In the genomic region with DNA sequence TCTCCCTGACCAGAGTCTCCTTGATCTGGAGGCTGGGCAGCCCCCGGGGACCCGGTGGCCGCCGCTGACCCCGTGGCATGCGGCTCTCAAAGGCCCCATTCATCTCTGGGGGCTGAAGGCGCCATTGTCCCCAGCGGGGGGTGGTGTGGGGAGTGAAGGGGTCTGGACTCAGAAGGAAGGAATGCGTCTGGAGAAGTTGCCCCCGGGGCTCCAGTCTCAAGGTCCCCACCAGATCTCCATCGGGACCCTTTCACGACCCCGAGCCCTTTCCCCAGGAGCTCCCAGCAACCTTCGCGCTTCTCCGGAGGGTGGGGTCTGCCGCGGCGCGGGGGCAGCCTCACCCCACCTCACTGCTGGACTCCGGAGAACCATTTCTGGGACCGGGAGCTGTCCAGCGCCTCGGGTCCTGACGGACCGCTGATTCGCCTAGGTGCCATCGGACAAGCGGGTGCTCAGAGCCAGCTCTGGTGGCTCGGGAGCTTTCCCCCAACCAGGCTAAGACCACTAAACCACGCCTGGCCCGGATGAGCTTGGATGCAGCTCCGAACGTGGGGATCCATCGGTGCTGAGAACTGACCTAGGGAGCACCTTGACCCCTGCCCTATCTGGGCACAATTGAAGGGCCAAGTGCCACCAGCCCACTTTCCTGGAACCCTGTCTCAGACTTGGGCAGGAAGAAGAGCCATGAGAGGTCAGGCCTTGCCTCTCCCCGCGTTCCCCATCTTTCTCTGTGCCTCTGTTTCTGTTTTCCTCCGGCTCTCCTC, we compare ENCODE assay signal across 9 cellular contexts. TPM values are rescaled to one million over a fixed set of nuclear protein-coding genes. Genes with fewer than 3 reads are reported as not detected.
DNase-seq lines count a peak whose midpoint lies in the region; ATAC-seq and TF ChIP-seq lines count a peak whose summit lies in the region.
"Had no signal": no experiment of that assay in that cellular context is flagged by ENCODE, and none has a peak within 500 bp of the region (broad histone marks: within the 10 kb centered on the region; RNA-seq: fewer than 3 reads in every experiment).

No MANE protein-coding gene starts in this region.

- no peaks in the 10 kb centered on the region for H3K4me1 ChIP-seq in foreskin keratinocyte
- H3K4me1 ChIP-seq in neuron (ENCODE audit: insufficient read depth, low read length), result peaks cover 64% of the 10 kb centered on the region

- H3K27ac Mint-ChIP-seq in T-helper 2 cell treated with Interferon-gamma antibody and Interleukin-4, amounts not matched to agents 5 μg/mL and 100 μg/mL, for 36 hours, result no peak overlapping the region

- DNase-seq in GM03348 (ENCODE audit: low spot score) (peak; percentile 71), foreskin keratinocyte (no peak), sciatic nerve (ENCODE audit: low spot score) (no peak)
- DNase-seq in T-helper 2 cell treated with Interferon-gamma antibody and Interleukin-4, amounts not matched to agents 5 μg/mL and 100 μg/mL, for 36 hours (ENCODE audit: low spot score), result peak; percentile 16

- H3K27ac ChIP-seq in foreskin keratinocyte, result no peak overlapping the region
- H3K27ac ChIP-seq: SJSA1 had no signal

- H3K4me1 Mint-ChIP-seq in T-helper 2 cell treated with Interferon-gamma antibody and Interleukin-4, amounts not matched to agents 5 μg/mL and 100 μg/mL, for 36 hours (ENCODE audit: low read depth), result peaks cover 13% of the 10 kb centered on the region

- H3K9me3 ChIP-seq in neuron (ENCODE audit: low read length), result no peaks in the 10 kb centered on the region
- H3K9me3 ChIP-seq: SJSA1 had no signal

- no peak for TF ChIP-seq POLR2A in GM18505 (IDR thresholded peaks at IDR 0.05; ENCODE audit: borderline replicate concordance, extremely low read depth, insufficient read depth, insufficient read length)

- ATAC-seq in foreskin keratinocyte (peak; percentile 24), GM18505 (IDR thresholded peaks at IDR 0.05; ENCODE audit: unreplicated experiment) (no peak), GM21529 (IDR thresholded peaks at IDR 0.05; ENCODE audit: unreplicated experiment) (no peak), sciatic nerve (no peak), GM18519 (IDR thresholded peaks at IDR 0.05; ENCODE audit: low FRiP score, unreplicated experiment) (no peak)

- peaks cover 2% of the 10 kb centered on the region for H3K36me3 Mint-ChIP-seq in T-helper 2 cell treated with Interferon-gamma antibody and Interleukin-4, amounts not matched to agents 5 μg/mL and 100 μg/mL, for 36 hours (ENCODE audit: low read depth)

- intact Hi-C loops in sciatic nerve (cut with DNase I), result no loop called here

- H3K4me3 ChIP-seq in neuron (ENCODE audit: low read length), result peak overlapping the region; percentile 51
- H3K4me3 ChIP-seq: SJSA1 had no signal

- TF ChIP-seq CTCF in foreskin keratinocyte (conservative IDR thresholded peaks at IDR 0.05), result no peak

- no peaks in the 10 kb centered on the region for H3K9me3 Mint-ChIP-seq in T-helper 2 cell treated with Interferon-gamma antibody and Interleukin-4, amounts not matched to agents 5 μg/mL and 100 μg/mL, for 36 hours

- peak overlapping the region; percentile 11 for H2AFZ ChIP-seq in neuron (ENCODE audit: low read depth, low read length)

- no peaks in the 10 kb centered on the region for H3K36me3 ChIP-seq in neuron (ENCODE audit: insufficient read depth, low read length)
- H3K36me3 ChIP-seq: SJSA1 had no signal

- no peak overlapping the region for H3K4me3 Mint-ChIP-seq in T-helper 2 cell treated with Interferon-gamma antibody and Interleukin-4, amounts not matched to agents 5 μg/mL and 100 μg/mL, for 36 hours

- peaks cover 69% of the 10 kb centered on the region for H3K27me3 Mint-ChIP-seq in T-helper 2 cell treated with Interferon-gamma antibody and Interleukin-4, amounts not matched to agents 5 μg/mL and 100 μg/mL, for 36 hours (ENCODE audit: low read depth)

- H3K27me3 ChIP-seq in foreskin keratinocyte (peaks cover 73% of the 10 kb centered on the region), neuron (ENCODE audit: insufficient read depth, low read length) (no peaks in the 10 kb centered on the region)

RNA-seq across cellular contexts. Expression of gene PCDH1, which starts 5.2 kb away (rescaled TPM):
- total RNA-seq in foreskin keratinocyte (2.2 and 12.1 TPM in 2 replicates), sciatic nerve (36.4 TPM)
- polyA plus RNA-seq in foreskin keratinocyte, result 1.2 and 7.0 TPM in 2 replicates

RNA-seq across cellular contexts. Expression of gene DELE1, which starts 40.3 kb away (rescaled TPM):
- total RNA-seq in foreskin keratinocyte (39.2 and 44.1 TPM in 2 replicates), sciatic nerve (73.3 TPM)
- 26.3 and 30.0 TPM in 2 replicates for polyA plus RNA-seq in foreskin keratinocyte

Comparison
In these comparisons a context has a peak if more than half of its experiments do, and no peak if none do; other contexts are left out.
1. DNase-seq: peak in GM03348 (single experiment) and T-helper 2 cell treated with Interferon-gamma antibody and Interleukin-4, amounts not matched to agents 5 μg/mL and 100 μg/mL, for 36 hours (single experiment); none in foreskin keratinocyte (0 of 2) and sciatic nerve (single experiment).